ENCODE assay signal across 13 cellular contexts in the genomic region with DNA sequence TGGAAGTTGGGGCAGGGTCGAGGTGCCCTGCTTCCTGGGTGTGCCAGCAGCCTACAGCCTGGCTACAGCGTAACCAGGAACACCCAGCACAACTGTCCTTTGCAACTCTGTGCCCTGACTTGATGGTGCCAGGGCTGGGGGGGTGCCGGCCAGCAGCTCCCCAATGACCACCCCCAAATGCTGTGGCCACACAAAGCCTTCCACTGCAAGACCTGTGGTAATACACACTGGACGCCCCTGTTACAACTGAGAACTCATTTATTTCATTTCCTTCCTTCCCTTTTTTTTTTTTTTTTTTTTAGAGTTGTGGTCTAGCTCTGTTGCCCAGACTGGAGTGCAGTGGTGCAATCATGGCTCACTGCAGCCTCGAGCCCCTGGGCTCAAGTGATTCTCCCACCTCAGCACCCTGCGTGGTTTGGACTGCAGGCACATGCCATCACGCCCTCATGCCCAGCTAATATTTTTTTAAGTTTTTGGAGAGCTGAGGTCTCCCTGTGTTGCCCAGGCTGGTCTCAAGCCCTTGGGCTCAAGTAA. TPM values are rescaled to one million over a fixed set of nuclear protein-coding genes. Genes with fewer than 3 reads are reported as not detected.
DNase-seq lines count a peak whose midpoint lies in the region; ATAC-seq, FAIRE-seq and TF ChIP-seq lines count a peak whose summit lies in the region.
"Had no signal": no experiment of that assay in that cellular context is flagged by ENCODE, and none has a peak within 500 bp of the region (broad histone marks: within the 10 kb centered on the region; RNA-seq: fewer than 3 reads in every experiment).

No MANE protein-coding gene starts in this region.

- peak; percentile 11 for ATAC-seq in HG02840 (IDR thresholded peaks at IDR 0.05; ENCODE audit: low FRiP score, unreplicated experiment)
- ATAC-seq: A549 had no signal

- peaks cover 33% of the 10 kb centered on the region for H3K4me1 Mint-ChIP-seq in activated CD4-positive, alpha-beta memory T cell treated with anti-CD3 and anti-CD28 coated beads, Interleukin-2, amount 10 ng/mL, durations not matched to agents 7 days and 5 days
- peaks cover 17% of the 10 kb centered on the region for H3K4me1 Mint-ChIP-seq in activated CD4-positive, alpha-beta memory T cell treated with anti-CD3 and anti-CD28 coated beads for 36 hours (ENCODE audit: low read depth)
- peaks cover 3% of the 10 kb centered on the region for H3K4me1 Mint-ChIP-seq in progenitor cell of endocrine pancreas (ENCODE audit: low read depth)

- intact Hi-C loops in activated CD4-positive, alpha-beta memory T cell treated with anti-CD3 and anti-CD28 coated beads for 36 hours (cut with micrococcal nuclease): loop anchor here (2.0 kb wide), 1 partner anchor 27 kb away; no protein-coding TSS in a partner anchor

- no peaks in the 10 kb centered on the region for H3K9me3 Mint-ChIP-seq in activated CD4-positive, alpha-beta memory T cell treated with anti-CD3 and anti-CD28 coated beads, Interleukin-2, amount 10 ng/mL, durations not matched to agents 7 days and 5 days
- no peaks in the 10 kb centered on the region for H3K9me3 Mint-ChIP-seq in activated CD4-positive, alpha-beta memory T cell treated with anti-CD3 and anti-CD28 coated beads for 36 hours
- H3K9me3 Mint-ChIP-seq in progenitor cell of endocrine pancreas (ENCODE audit: low read depth): no peaks in the 10 kb centered on the region

- DNase-seq in activated CD4-positive, alpha-beta memory T cell treated with anti-CD3 and anti-CD28 coated beads, Interleukin-2, amount 10 ng/mL, durations not matched to agents 7 days and 5 days: no peak
- no peak for DNase-seq in activated CD4-positive, alpha-beta memory T cell treated with anti-CD3 and anti-CD28 coated beads for 36 hours
- DNase-seq in NOMO-1 (lab: John Stamatoyannopoulos, UW; ENCODE audit: unreplicated experiment in 2 of 2): peak; percentile 27 to 66
- DNase-seq in progenitor cell of endocrine pancreas (ENCODE audit: low spot score, unreplicated experiment): no peak
- DNase-seq in NCI-H128 (lab: John Stamatoyannopoulos, UW; ENCODE audit: unreplicated experiment): no peak
- no peak for DNase-seq in frontal cortex (ENCODE audit: low spot score in 2 of 2)
- DNase-seq in NCI-H82 (lab: John Stamatoyannopoulos, UW): no peak
- DNase-seq: activated T-cell treated with anti-CD3 and anti-CD28 coated beads for 4 hours, IMR-90, SHP77 had no signal

- CTCF ChIA-PET in activated CD4-positive, alpha-beta memory T cell treated with anti-CD3 and anti-CD28 coated beads, Interleukin-2, amount 10 ng/mL, durations not matched to agents 7 days and 5 days (lab: Charles Lee): interaction anchor here (0.9 kb wide), 2 partner anchors 47 to 51 kb away, joined by 3 to 4 read pairs; no protein-coding TSS in a partner anchor
- CTCF ChIA-PET in activated CD4-positive, alpha-beta memory T cell treated with anti-CD3 and anti-CD28 coated beads for 36 hours (lab: Charles Lee): no interaction called here

- POLR2A ChIA-PET in activated CD4-positive, alpha-beta memory T cell treated with anti-CD3 and anti-CD28 coated beads, Interleukin-2, amount 10 ng/mL, durations not matched to agents 7 days and 5 days (lab: Charles Lee): interaction anchor here (0.7 kb wide), 1 partner anchor 26 kb away, joined by 4 read pairs; no protein-coding TSS in a partner anchor
- POLR2A ChIA-PET in activated CD4-positive, alpha-beta memory T cell treated with anti-CD3 and anti-CD28 coated beads for 36 hours (lab: Charles Lee): no interaction called here

- H3K36me3 Mint-ChIP-seq in activated CD4-positive, alpha-beta memory T cell treated with anti-CD3 and anti-CD28 coated beads, Interleukin-2, amount 10 ng/mL, durations not matched to agents 7 days and 5 days (ENCODE audit: low read depth): no peaks in the 10 kb centered on the region
- no peaks in the 10 kb centered on the region for H3K36me3 Mint-ChIP-seq in activated CD4-positive, alpha-beta memory T cell treated with anti-CD3 and anti-CD28 coated beads for 36 hours
- no peaks in the 10 kb centered on the region for H3K36me3 Mint-ChIP-seq in progenitor cell of endocrine pancreas (ENCODE audit: insufficient read depth)

- H3K27me3 Mint-ChIP-seq in activated CD4-positive, alpha-beta memory T cell treated with anti-CD3 and anti-CD28 coated beads, Interleukin-2, amount 10 ng/mL, durations not matched to agents 7 days and 5 days: peaks cover 6% of the 10 kb centered on the region
- peaks cover 13% of the 10 kb centered on the region for H3K27me3 Mint-ChIP-seq in activated CD4-positive, alpha-beta memory T cell treated with anti-CD3 and anti-CD28 coated beads for 36 hours
- H3K27me3 Mint-ChIP-seq in progenitor cell of endocrine pancreas: peaks cover 26% of the 10 kb centered on the region

- no peak for FAIRE-seq in frontal cortex (lab: Jason Lieb, UNC)
- FAIRE-seq: A549, colon had no signal

- peak overlapping the region; percentile 40 for H3K27ac Mint-ChIP-seq in activated CD4-positive, alpha-beta memory T cell treated with anti-CD3 and anti-CD28 coated beads, Interleukin-2, amount 10 ng/mL, durations not matched to agents 7 days and 5 days
- H3K27ac Mint-ChIP-seq in activated CD4-positive, alpha-beta memory T cell treated with anti-CD3 and anti-CD28 coated beads for 36 hours: no peak overlapping the region
- H3K27ac Mint-ChIP-seq in progenitor cell of endocrine pancreas: peak overlapping the region; percentile 71

- no peak overlapping the region for H3K4me3 Mint-ChIP-seq in activated CD4-positive, alpha-beta memory T cell treated with anti-CD3 and anti-CD28 coated beads, Interleukin-2, amount 10 ng/mL, durations not matched to agents 7 days and 5 days
- no peak overlapping the region for H3K4me3 Mint-ChIP-seq in activated CD4-positive, alpha-beta memory T cell treated with anti-CD3 and anti-CD28 coated beads for 36 hours
- no peak overlapping the region for H3K4me3 Mint-ChIP-seq in progenitor cell of endocrine pancreas (ENCODE audit: low read depth)

- TF ChIP-seq CTCF in progenitor cell of endocrine pancreas (IDR thresholded peaks at IDR 0.05; ENCODE audit: unreplicated experiment): no peak

RNA-seq across cellular contexts. Expression of gene TP73, which starts 25.2 kb away (rescaled TPM):
- total RNA-seq in activated CD4-positive, alpha-beta memory T cell treated with anti-CD3 and anti-CD28 coated beads, Interleukin-2, amount 10 ng/mL, durations not matched to agents 7 days and 5 days: 1 to 10 TPM; 2.0 to 2.6 TPM
- under 1 TPM; 0.62 to 0.65 TPM for total RNA-seq in activated CD4-positive, alpha-beta memory T cell treated with anti-CD3 and anti-CD28 coated beads for 36 hours
- 2.2 and 2.4 TPM in 2 replicates for total RNA-seq in progenitor cell of endocrine pancreas
- total RNA-seq in frontal cortex: 0.41 TPM
- total RNA-seq: IMR-90 had no signal

RNA-seq across cellular contexts. Expression of gene WRAP73, which starts 27.6 kb away (rescaled TPM):
- total RNA-seq in activated CD4-positive, alpha-beta memory T cell treated with anti-CD3 and anti-CD28 coated beads, Interleukin-2, amount 10 ng/mL, durations not matched to agents 7 days and 5 days: 10 to 100 TPM; 34.7 to 38.9 TPM
- total RNA-seq in activated CD4-positive, alpha-beta memory T cell treated with anti-CD3 and anti-CD28 coated beads for 36 hours: 10 to 100 TPM; 34.5 to 34.6 TPM
- total RNA-seq in progenitor cell of endocrine pancreas: 28.1 and 29.9 TPM in 2 replicates
- total RNA-seq in frontal cortex: 15.1 TPM

RNA-seq across cellular contexts. Expression of gene TPRG1L, which starts 52.7 kb away (rescaled TPM):
- total RNA-seq in activated CD4-positive, alpha-beta memory T cell treated with anti-CD3 and anti-CD28 coated beads, Interleukin-2, amount 10 ng/mL, durations not matched to agents 7 days and 5 days: 10 to 100 TPM; 15.9 to 17.3 TPM
- 10 to 100 TPM in 1 of 2 experiments, 1 to 10 TPM in 1; 9.2 to 10.4 TPM for total RNA-seq in activated CD4-positive, alpha-beta memory T cell treated with anti-CD3 and anti-CD28 coated beads for 36 hours
- total RNA-seq in progenitor cell of endocrine pancreas (30.7 and 31.4 TPM in 2 replicates), frontal cortex (23.6 TPM)

Comparison
In these comparisons a context has a peak if more than half of its experiments do, and no peak if none do; other contexts are left out.
1. DNase-seq: peak in NOMO-1 (2 of 2); none in activated CD4-positive, alpha-beta memory T cell treated with anti-CD3 and anti-CD28 coated beads, Interleukin-2, amount 10 ng/mL, durations not matched to agents 7 days and 5 days (single experiment), activated CD4-positive, alpha-beta memory T cell treated with anti-CD3 and anti-CD28 coated beads for 36 hours (single experiment), progenitor cell of endocrine pancreas (single experiment), NCI-H128 (single experiment), frontal cortex (0 of 2) and NCI-H82 (single experiment).